15 cellular contexts compared by ENCODE assay signal in genomic region chr17:17104494-17104893, GRCh38.
DNase-seq lines count a peak whose midpoint lies in the region; ATAC-seq and TF ChIP-seq lines count a peak whose summit lies in the region.
"Had no signal": no experiment of that assay in that cellular context is flagged by ENCODE, and none has a peak within 500 bp of the region (broad histone marks: within the 10 kb centered on the region; RNA-seq: fewer than 3 reads in every experiment).

No MANE protein-coding gene starts in this region.

- WGBS in thyroid gland, 2 donors = 55 to 69% methylated on average over 11 of the region's 11 CpGs
- 70 to 79% methylated on average over 7 to 11 of the region's 11 CpGs for WGBS in transverse colon (ENCODE audit: low coverage in 1 of 2), 2 donors

- intact Hi-C loops in Right ventricle myocardium inferior (cut with DNase I) = no loop called here
- intact Hi-C loops in Right ventricle myocardium superior (cut with DNase I) = no loop called here
- intact Hi-C loops in thyroid gland (cut with DNase I) = no loop called here
- intact Hi-C loops in transverse colon (cut with DNase I; ENCODE audit: low total_unique reads) = no loop called here

- TF ChIP-seq EP300 in transverse colon (IDR thresholded peaks at IDR 0.05; ENCODE audit: low read depth) = no peak

- H3K9me3 Mint-ChIP-seq in nephron = no peaks in the 10 kb centered on the region

- peak; percentile 9 for DNase-seq in Right ventricle myocardium inferior (ENCODE audit: missing footprints)
- no peak for DNase-seq in Right ventricle myocardium superior
- no peak for DNase-seq in effector memory CD4-positive, alpha-beta T cell
- DNase-seq in thyroid gland = peak; percentile 21 to 39
- DNase-seq in iPS-NIHi7 (ENCODE audit: extremely low spot score) = no peak
- DNase-seq in transverse colon = no peak
- DNase-seq in KBM-7 = no peak
- DNase-seq: ACHN, MM.1S, NCI-H2107 had no signal

- no peak overlapping the region for H3K4me3 ChIP-seq in effector memory CD4-positive, alpha-beta T cell (ENCODE audit: insufficient read depth, low read depth, low read length, poor library complexity, severe bottlenecking)
- H3K4me3 ChIP-seq in thyroid gland (replicated peaks in 1 of 3) (no peak overlapping the region), transverse colon (no peak overlapping the region)
- H3K4me3 ChIP-seq: mucosa of descending colon, skin epidermis, suprapubic skin had no signal

- peaks cover 8% of the 10 kb centered on the region for H3K36me3 Mint-ChIP-seq in nephron (ENCODE audit: low read depth)

- peak overlapping the region; percentile 27 to 67 (median 43) for H3K27ac Mint-ChIP-seq in nephron

- peaks cover 65% of the 10 kb centered on the region for H3K4me1 Mint-ChIP-seq in nephron

- ATAC-seq in Right ventricle myocardium inferior (no peak), Right ventricle myocardium superior (ENCODE audit: poor library complexity) (no peak)
- ATAC-seq: HCT116, mucosa of descending colon had no signal

- in situ Hi-C loops in transverse colon (cut with MboI; ENCODE audit: low pct_ligation_motif_present in 1 of 4, low pct_unique_long_range_greater_than_20kb in 1 of 4, low sequenced_read_pairs in 3 of 4) = no loop called here
- in situ Hi-C loops in KBM-7 (cut with MboI; ENCODE audit: low pct_unique_long_range_greater_than_20kb, low sequenced_read_pairs) = no loop called here

- H3K27me3 ChIP-seq in effector memory CD4-positive, alpha-beta T cell (replicated peaks; ENCODE audit: control insufficient read depth, insufficient read depth, low read length, poor library complexity, severe bottlenecking) = no peaks in the 10 kb centered on the region
- H3K27me3 ChIP-seq in thyroid gland (no peaks in the 10 kb centered on the region), transverse colon (no peaks in the 10 kb centered on the region)
- H3K27me3 ChIP-seq: suprapubic skin had no signal

- no peak overlapping the region for H3K4me3 Mint-ChIP-seq in nephron

- H3K36me3 ChIP-seq in effector memory CD4-positive, alpha-beta T cell (ENCODE audit: control insufficient read depth, insufficient read depth, low read length) = no peaks in the 10 kb centered on the region
- H3K36me3 ChIP-seq in thyroid gland (no peaks in the 10 kb centered on the region), transverse colon (no peaks in the 10 kb centered on the region)
- H3K36me3 ChIP-seq: suprapubic skin had no signal

- TF ChIP-seq CTCF in nephron (IDR thresholded peaks at IDR 0.05; ENCODE audit: unreplicated experiment in 3 of 3) (no peak), thyroid gland (IDR thresholded peaks at IDR 0.05) (no peak), transverse colon (IDR thresholded peaks at IDR 0.05) (no peak)

- H3K27ac ChIP-seq in effector memory CD4-positive, alpha-beta T cell (ENCODE audit: insufficient read depth, low read length, poor library complexity, severe bottlenecking) = peak overlapping the region; percentile 10
- H3K27ac ChIP-seq in thyroid gland = no peak overlapping the region
- no peak overlapping the region for H3K27ac ChIP-seq in transverse colon
- H3K27ac ChIP-seq: suprapubic skin had no signal

- no peaks in the 10 kb centered on the region for H3K27me3 Mint-ChIP-seq in nephron (ENCODE audit: low read depth)

- TF ChIP-seq POLR2A in thyroid gland (IDR thresholded peaks at IDR 0.05) (no peak), transverse colon (IDR thresholded peaks at IDR 0.05) (no peak)

- peaks cover 18% of the 10 kb centered on the region for H3K4me1 ChIP-seq in effector memory CD4-positive, alpha-beta T cell (ENCODE audit: control insufficient read depth, insufficient read depth, low read length, poor library complexity, severe bottlenecking)
- H3K4me1 ChIP-seq in thyroid gland = peaks cover 34 to 58% of the 10 kb centered on the region in 2 donors
- H3K4me1 ChIP-seq in transverse colon = peaks cover 25 to 33% (median 30%) of the 10 kb centered on the region in 4 donors

- H3K9me3 ChIP-seq in effector memory CD4-positive, alpha-beta T cell (ENCODE audit: control insufficient read depth, low read length) = no peaks in the 10 kb centered on the region
- H3K9me3 ChIP-seq in thyroid gland (no peaks in the 10 kb centered on the region), transverse colon (no peaks in the 10 kb centered on the region)
- H3K9me3 ChIP-seq: mucosa of descending colon, suprapubic skin had no signal

Comparison
In these comparisons a context has a peak if more than half of its experiments do, and no peak if none do; other contexts are left out.
1. DNase-seq: peak in Right ventricle myocardium inferior (single experiment) and thyroid gland (2 of 2); none in Right ventricle myocardium superior (single experiment), effector memory CD4-positive, alpha-beta T cell (0 of 3), iPS-NIHi7 (single experiment), transverse colon (single experiment) and KBM-7 (single experiment).